8 cellular contexts compared by ENCODE assay signal in the genomic region with DNA sequence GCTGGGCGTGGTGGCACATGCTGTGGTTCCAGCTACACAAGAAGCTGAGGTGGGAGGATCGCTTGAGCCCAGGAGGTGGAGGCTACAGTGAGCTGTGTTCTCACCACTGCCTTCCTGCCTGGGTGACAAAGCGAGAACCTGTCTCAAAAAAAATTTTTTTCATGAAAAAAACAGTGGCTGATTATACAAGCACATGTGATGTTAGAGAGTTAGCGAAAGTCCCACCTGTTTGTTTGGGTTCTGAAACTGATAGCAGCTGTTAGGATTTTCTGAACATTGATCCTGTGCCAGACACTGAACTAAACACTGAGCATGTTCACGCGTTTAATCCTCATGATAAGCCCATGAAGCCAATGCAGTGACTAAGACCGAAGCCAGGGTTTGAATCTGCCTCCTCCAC. TPM values are rescaled to one million over a fixed set of nuclear protein-coding genes. Genes with fewer than 3 reads are reported as not detected.
DNase-seq lines count a peak whose midpoint lies in the region; ATAC-seq, FAIRE-seq and TF ChIP-seq lines count a peak whose summit lies in the region.
"Not testable (repeated sequence)": the region's sequence is repeated elsewhere in the genome, so short reads cannot be mapped to it uniquely, and the experiment has no call there.

No MANE protein-coding gene starts in this region.

- intact Hi-C loops in pancreas (cut with DNase I) = not testable (repeated sequence)

- not testable (repeated sequence) for TF ChIP-seq POLR2A in GM12892 (IDR thresholded peaks at IDR 0.05; ENCODE audit: low read depth, low read length)

- H3K9me3 ChIP-seq in pancreas = not testable (repeated sequence)

- not testable (repeated sequence) for H3K9me3 Mint-ChIP-seq in activated CD4-positive, alpha-beta memory T cell treated with anti-CD3 and anti-CD28 coated beads, Interleukin-2, amount 10 ng/mL, durations not matched to agents 7 days and 5 days; activated naive CD8-positive, alpha-beta T cell treated with anti-CD3 and anti-CD28 coated beads, Interleukin-2, amount 50 U/mL, for 24 hours

- TF ChIP-seq CTCF in pancreas (IDR thresholded peaks at IDR 0.05) = not testable (repeated sequence)

- not testable (repeated sequence) for H3K4me1 ChIP-seq in pancreas

- not testable (repeated sequence) for H3K4me3 Mint-ChIP-seq in activated CD4-positive, alpha-beta memory T cell treated with anti-CD3 and anti-CD28 coated beads, Interleukin-2, amount 10 ng/mL, durations not matched to agents 7 days and 5 days; activated naive CD8-positive, alpha-beta T cell treated with anti-CD3 and anti-CD28 coated beads, Interleukin-2, amount 50 U/mL, for 24 hours

- H3K36me3 ChIP-seq in pancreas = not testable (repeated sequence)

- not testable (repeated sequence) for DNase-seq in GM12892 (ENCODE audit: insufficient read length); GM19239 (ENCODE audit: insufficient read length, low spot score); activated naive CD8-positive, alpha-beta T cell treated with anti-CD3 and anti-CD28 coated beads, Interleukin-2, amount 50 U/mL, for 24 hours; pancreas
- DNase-seq in NCI-H1694 treated with DMSO at 0.1 percent for 48 hours (lab: John Stamatoyannopoulos, UW) = peak; percentile 87
- DNase-seq in activated CD4-positive, alpha-beta memory T cell treated with anti-CD3 and anti-CD28 coated beads, Interleukin-2, amount 10 ng/mL, durations not matched to agents 7 days and 5 days = peak; percentile 55

- H3K27me3 ChIP-seq in pancreas = not testable (repeated sequence)

- peaks cover 16% of the 10 kb centered on the region for H3K27me3 Mint-ChIP-seq in activated CD4-positive, alpha-beta memory T cell treated with anti-CD3 and anti-CD28 coated beads, Interleukin-2, amount 10 ng/mL, durations not matched to agents 7 days and 5 days
- not testable (repeated sequence) for H3K27me3 Mint-ChIP-seq in activated naive CD8-positive, alpha-beta T cell treated with anti-CD3 and anti-CD28 coated beads, Interleukin-2, amount 50 U/mL, for 24 hours

- not testable (repeated sequence) for H3K36me3 Mint-ChIP-seq in activated CD4-positive, alpha-beta memory T cell treated with anti-CD3 and anti-CD28 coated beads, Interleukin-2, amount 10 ng/mL, durations not matched to agents 7 days and 5 days (ENCODE audit: low read depth); activated naive CD8-positive, alpha-beta T cell treated with anti-CD3 and anti-CD28 coated beads, Interleukin-2, amount 50 U/mL, for 24 hours (ENCODE audit: low read depth)

- CTCF ChIA-PET in activated CD4-positive, alpha-beta memory T cell treated with anti-CD3 and anti-CD28 coated beads, Interleukin-2, amount 10 ng/mL, durations not matched to agents 7 days and 5 days (lab: Charles Lee) = interaction anchor here (0.6 to 0.9 kb wide), 2 partner anchors 23 to 212 kb away, joined by 3 to 4 read pairs; a partner anchor contains a TSS

- WGBS in pancreas, 2 donors = 40 to 44% methylated on average over 6 of the region's 7 CpGs

- not testable (repeated sequence) for H3K27ac ChIP-seq in pancreas

- H3K4me3 ChIP-seq in pancreas = not testable (repeated sequence)

- ATAC-seq in GM21737 (IDR thresholded peaks at IDR 0.05; ENCODE audit: unreplicated experiment) (peak; percentile 48), HG03060 (IDR thresholded peaks at IDR 0.05; ENCODE audit: low read depth, unreplicated experiment) (peak; percentile 54), pancreas (peak; percentile 11 to 74 (median 64))
- ATAC-seq in activated naive CD8-positive, alpha-beta T cell treated with anti-CD3 and anti-CD28 coated beads, Interleukin-2, amount 50 U/mL, for 24 hours = peak; percentile 57

- not testable (repeated sequence) for H3K27ac Mint-ChIP-seq in activated CD4-positive, alpha-beta memory T cell treated with anti-CD3 and anti-CD28 coated beads, Interleukin-2, amount 10 ng/mL, durations not matched to agents 7 days and 5 days; activated naive CD8-positive, alpha-beta T cell treated with anti-CD3 and anti-CD28 coated beads, Interleukin-2, amount 50 U/mL, for 24 hours

- POLR2A ChIA-PET in activated CD4-positive, alpha-beta memory T cell treated with anti-CD3 and anti-CD28 coated beads, Interleukin-2, amount 10 ng/mL, durations not matched to agents 7 days and 5 days (lab: Charles Lee) = interaction anchor here (0.6 to 2.1 kb wide), 5 partner anchors 16 to 1420 kb away, joined by 3 to 10 read pairs (median 4); a partner anchor contains a TSS

- H3K4me1 Mint-ChIP-seq in activated CD4-positive, alpha-beta memory T cell treated with anti-CD3 and anti-CD28 coated beads, Interleukin-2, amount 10 ng/mL, durations not matched to agents 7 days and 5 days = peaks cover 20% of the 10 kb centered on the region
- peaks cover 19% of the 10 kb centered on the region for H3K4me1 Mint-ChIP-seq in activated naive CD8-positive, alpha-beta T cell treated with anti-CD3 and anti-CD28 coated beads, Interleukin-2, amount 50 U/mL, for 24 hours

- FAIRE-seq in GM12892 (lab: Jason Lieb, UNC) (peak; percentile 9), GM19239 (lab: Jason Lieb, UNC) (peak; percentile 52)
- FAIRE-seq in pancreas (lab: Jason Lieb, UNC) = not testable (repeated sequence)

RNA-seq across cellular contexts. Expression of a gene that starts 22.9 kb away (rescaled TPM):
- 5,831 TPM for polyA plus RNA-seq in GM12892 (2012; ENCODE audit: missing spikeins)
- total RNA-seq in activated CD4-positive, alpha-beta memory T cell treated with anti-CD3 and anti-CD28 coated beads, Interleukin-2, amount 10 ng/mL, durations not matched to agents 7 days and 5 days = 1,000 to 10,000 TPM; 1,725 to 1,747 TPM
- 100 to 1,000 TPM; 521 to 940 (median 762) TPM for total RNA-seq in pancreas
- polyA plus RNA-seq in pancreas = 1,000 to 10,000 TPM; 1,660 to 1,808 TPM

RNA-seq across cellular contexts. Expression of a gene that starts 34.1 kb away (rescaled TPM):
- 99.2 TPM for polyA plus RNA-seq in GM12892 (2012; ENCODE audit: missing spikeins)
- total RNA-seq in activated CD4-positive, alpha-beta memory T cell treated with anti-CD3 and anti-CD28 coated beads, Interleukin-2, amount 10 ng/mL, durations not matched to agents 7 days and 5 days = 100 to 1,000 TPM; 264 to 277 TPM
- 10 to 100 TPM; 28.9 to 73.3 (median 42.3) TPM for total RNA-seq in pancreas
- polyA plus RNA-seq in pancreas = 10 to 100 TPM; 30.6 to 82.3 TPM
